ENCODE assay signal across 14 cellular contexts in the genomic region with DNA sequence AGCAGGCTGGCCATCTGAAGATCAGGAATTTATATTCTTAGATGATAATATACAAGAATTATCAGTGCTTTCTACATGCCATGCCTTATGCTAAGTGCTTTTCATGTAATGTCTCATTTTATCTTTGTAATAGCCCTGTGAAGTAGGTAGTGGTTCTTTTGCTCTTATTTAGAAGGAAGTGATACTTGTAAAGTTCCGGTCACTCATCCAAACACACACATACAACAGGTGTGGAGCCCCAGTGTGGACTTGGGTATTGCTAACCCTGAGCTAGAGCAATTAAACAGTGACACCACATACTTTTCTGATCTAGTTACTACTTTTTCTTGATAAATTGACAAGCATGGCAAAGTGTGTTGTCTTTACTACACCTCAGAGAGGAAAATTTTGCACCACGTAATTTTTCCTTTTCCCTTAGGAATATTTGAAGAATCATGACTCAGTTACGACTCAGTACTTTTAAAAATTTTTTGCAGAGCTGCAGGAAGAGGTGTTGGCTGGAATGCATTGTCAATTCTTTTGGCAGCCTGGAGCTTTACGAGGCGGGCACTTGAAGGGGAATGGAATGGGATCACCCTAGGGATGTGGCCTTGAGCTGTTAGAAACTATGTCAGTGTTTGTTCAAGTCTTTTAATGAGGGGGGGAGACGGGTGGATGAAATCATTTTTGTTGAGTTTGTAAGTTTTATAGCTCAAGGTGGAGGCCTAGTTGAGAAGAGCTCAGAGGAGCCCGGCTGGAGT.
A peak's percentile ranks its signal among the peaks of the same experiment; 100 is the strongest.
DNase-seq lines count a peak whose midpoint lies in the region; ATAC-seq and TF ChIP-seq lines count a peak whose summit lies in the region.
"Had no signal": no experiment of that assay in that cellular context is flagged by ENCODE, and none has a peak within 500 bp of the region (broad histone marks: within the 10 kb centered on the region; RNA-seq: fewer than 3 reads in every experiment).

No MANE protein-coding gene starts in this region.

- CTCF ChIA-PET in MCF 10A (lab: Yijun Ruan, JAX): interaction anchor here (0.5 to 1.3 kb wide), 2 partner anchors 9 to 16 kb away, joined by 3 to 5 read pairs; no protein-coding TSS in a partner anchor

- H3K27me3 Mint-ChIP-seq in MCF 10A (ENCODE audit: insufficient read depth, unreplicated experiment): no peaks in the 10 kb centered on the region

- no peaks in the 10 kb centered on the region for H3K36me3 Mint-ChIP-seq in MCF 10A (ENCODE audit: insufficient read depth, unreplicated experiment)
- H3K36me3 Mint-ChIP-seq in stimulated activated effector memory CD8-positive, alpha-beta T cell treated with anti-CD3 and anti-CD28 coated beads, Interleukin-12 subunit alpha, Interleukin-12 subunit beta, amount 100 ng/mL, for 72 hours: no peaks in the 10 kb centered on the region
- H3K36me3 Mint-ChIP-seq: neural progenitor cell had no signal

- in situ Hi-C loops in transverse colon (cut with MboI; ENCODE audit: low pct_ligation_motif_present in 1 of 4, low pct_unique_long_range_greater_than_20kb in 1 of 4, low sequenced_read_pairs in 3 of 4): no loop called here

- H3K27ac ChIP-seq in breast epithelium: peak overlapping the region in 1 of 2 donors; percentile 14
- peak overlapping the region; percentile 39 to 60 (median 42) for H3K27ac ChIP-seq in transverse colon
- H3K27ac ChIP-seq: neural progenitor cell had no signal

- no peaks in the 10 kb centered on the region for H3K27me3 ChIP-seq in breast epithelium
- no peaks in the 10 kb centered on the region for H3K27me3 ChIP-seq in transverse colon
- H3K27me3 ChIP-seq: neural progenitor cell had no signal

- peak; percentile 55 for DNase-seq in MCF 10A (ENCODE audit: unreplicated experiment)
- no peak for DNase-seq in breast epithelium (ENCODE audit: low spot score in 2 of 2)
- DNase-seq in cardiac fibroblast (ENCODE audit: low read depth in 2 of 2): peak; percentile 67 to 91
- peak; percentile 87 for DNase-seq in kidney tubule cell (ENCODE audit: low spot score)
- DNase-seq in transverse colon: no peak
- no peak for DNase-seq in NCI-H1436 (lab: John Stamatoyannopoulos, UW)
- no peak for DNase-seq in stimulated activated effector memory CD8-positive, alpha-beta T cell treated with anti-CD3 and anti-CD28 coated beads, Interleukin-12 subunit alpha, Interleukin-12 subunit beta, amount 100 ng/mL, for 72 hours (ENCODE audit: low spot score in 2 of 2)
- DNase-seq: 8988T; activated CD4-positive, alpha-beta T cell treated with anti-CD3 and anti-CD28 coated beads for 4 hours; DND-41; GOT3; NCI-H524 treated with DMSO at 0.1 percent for 48 hours had no signal

- no peaks in the 10 kb centered on the region for H3K9me3 Mint-ChIP-seq in MCF 10A (ENCODE audit: unreplicated experiment)
- H3K9me3 Mint-ChIP-seq in stimulated activated effector memory CD8-positive, alpha-beta T cell treated with anti-CD3 and anti-CD28 coated beads, Interleukin-12 subunit alpha, Interleukin-12 subunit beta, amount 100 ng/mL, for 72 hours: no peaks in the 10 kb centered on the region
- H3K9me3 Mint-ChIP-seq: neural progenitor cell had no signal

- intact Hi-C loops in MCF 10A (cut with micrococcal nuclease) (no loop called here), breast epithelium (cut with DNase I; ENCODE audit: low total_unique reads) (no loop called here), transverse colon (cut with DNase I; ENCODE audit: low total_unique reads) (no loop called here)

- H3K36me3 ChIP-seq in breast epithelium: no peaks in the 10 kb centered on the region
- no peaks in the 10 kb centered on the region for H3K36me3 ChIP-seq in transverse colon
- H3K36me3 ChIP-seq: neural progenitor cell had no signal

- TF ChIP-seq EP300 in transverse colon (IDR thresholded peaks at IDR 0.05; ENCODE audit: low read depth): no peak

- H3K4me1 Mint-ChIP-seq in MCF 10A (ENCODE audit: insufficient read depth, unreplicated experiment): peaks cover 21% of the 10 kb centered on the region
- no peaks in the 10 kb centered on the region for H3K4me1 Mint-ChIP-seq in stimulated activated effector memory CD8-positive, alpha-beta T cell treated with anti-CD3 and anti-CD28 coated beads, Interleukin-12 subunit alpha, Interleukin-12 subunit beta, amount 100 ng/mL, for 72 hours

- peak overlapping the region; percentile 2 for H3K4me3 Mint-ChIP-seq in MCF 10A (ENCODE audit: unreplicated experiment)
- H3K4me3 Mint-ChIP-seq in stimulated activated effector memory CD8-positive, alpha-beta T cell treated with anti-CD3 and anti-CD28 coated beads, Interleukin-12 subunit alpha, Interleukin-12 subunit beta, amount 100 ng/mL, for 72 hours: no peak overlapping the region
- H3K4me3 Mint-ChIP-seq: neural progenitor cell had no signal

- H3K27ac Mint-ChIP-seq in MCF 10A (ENCODE audit: low read depth, unreplicated experiment): peak overlapping the region; percentile 29
- H3K27ac Mint-ChIP-seq in stimulated activated effector memory CD8-positive, alpha-beta T cell treated with anti-CD3 and anti-CD28 coated beads, Interleukin-12 subunit alpha, Interleukin-12 subunit beta, amount 100 ng/mL, for 72 hours: no peak overlapping the region
- H3K27ac Mint-ChIP-seq: neural progenitor cell had no signal

- no TSS peak for BruUV-seq in MCF 10A (replicated peaks; lab: Mats Ljungman, UMichigan)

- POLR2A ChIA-PET in MCF 10A (lab: Yijun Ruan, JAX): interaction anchor here (0.7 to 1.8 kb wide), 5 partner anchors 8 to 231 kb away, joined by 3 to 18 read pairs (median 6); no protein-coding TSS in a partner anchor

- H3K9me3 ChIP-seq in breast epithelium: peaks cover 0 to 10% of the 10 kb centered on the region in 2 donors
- no peaks in the 10 kb centered on the region for H3K9me3 ChIP-seq in transverse colon

- TF ChIP-seq CTCF in MCF 10A (IDR thresholded peaks at IDR 0.05; ENCODE audit: unreplicated experiment) (no peak), breast epithelium (IDR thresholded peaks at IDR 0.05) (no peak), cardiac fibroblast (IDR thresholded peaks at IDR 0.05; ENCODE audit: low read depth, low read length) (no peak), transverse colon (IDR thresholded peaks at IDR 0.05) (no peak)

- H3K4me1 ChIP-seq in breast epithelium (no peaks in the 10 kb centered on the region), transverse colon (peaks cover 0 to 18% (median 10%) of the 10 kb centered on the region in 4 donors)

- 29 to 42% methylated on average over 7 of the region's 7 CpGs for WGBS in transverse colon (ENCODE audit: low coverage in 1 of 2), 2 donors

- no peak for TF ChIP-seq POLR2A in breast epithelium (IDR thresholded peaks at IDR 0.05)
- no peak for TF ChIP-seq POLR2A in transverse colon (IDR thresholded peaks at IDR 0.05)

- no peak for ATAC-seq in stimulated activated effector memory CD8-positive, alpha-beta T cell treated with anti-CD3 and anti-CD28 coated beads, Interleukin-12 subunit alpha, Interleukin-12 subunit beta, amount 100 ng/mL, for 72 hours
- ATAC-seq in GM19023 (IDR thresholded peaks at IDR 0.05; ENCODE audit: unreplicated experiment): no peak

- no peak overlapping the region for H3K4me3 ChIP-seq in breast epithelium
- H3K4me3 ChIP-seq in cardiac fibroblast (replicated peaks in 1 of 2; ENCODE audit: low read depth in 2 of 2, low read length in 2 of 2): no peak overlapping the region
- H3K4me3 ChIP-seq in transverse colon: no peak overlapping the region
- H3K4me3 ChIP-seq: neural progenitor cell had no signal

Comparison
In these comparisons a context has a peak if more than half of its experiments do, and no peak if none do; other contexts are left out.
1. DNase-seq: peak in MCF 10A (single experiment), cardiac fibroblast (2 of 2) and kidney tubule cell (single experiment); none in breast epithelium (0 of 2), transverse colon (single experiment), NCI-H1436 (single experiment) and stimulated activated effector memory CD8-positive, alpha-beta T cell treated with anti-CD3 and anti-CD28 coated beads, Interleukin-12 subunit alpha, Interleukin-12 subunit beta, amount 100 ng/mL, for 72 hours (0 of 2).